In the genomic region with DNA sequence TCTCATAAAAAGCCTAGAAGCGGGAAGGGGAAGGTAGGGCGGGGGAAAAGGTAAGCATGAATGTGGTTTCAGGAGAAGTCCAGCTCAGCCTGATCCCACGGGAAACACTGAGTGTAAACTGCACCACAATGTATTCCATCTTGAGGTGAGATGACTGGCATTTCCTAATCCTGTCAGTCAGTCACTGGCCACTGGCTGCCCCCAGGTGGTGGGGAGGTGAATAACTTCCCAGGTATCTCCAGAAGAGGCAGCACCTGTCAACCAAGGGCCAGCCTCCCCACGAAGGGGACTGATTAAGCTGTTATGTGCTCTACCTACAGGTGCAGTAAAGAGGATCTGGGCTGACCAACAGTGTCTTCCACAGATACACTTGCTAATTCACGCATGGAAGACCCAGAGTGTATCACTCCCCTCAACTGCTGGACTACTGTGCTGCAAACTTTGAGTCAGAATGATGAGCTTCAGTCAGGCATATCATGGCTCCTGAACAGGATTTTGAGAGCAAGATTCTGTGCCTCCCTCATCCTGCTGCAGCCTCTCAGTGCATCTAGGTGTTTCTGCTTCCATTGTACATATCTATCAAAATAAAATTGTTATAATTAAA, we compare ENCODE assay signal across 8 cellular contexts.
A peak's percentile ranks its signal among the peaks of the same experiment; 100 is the strongest.
DNase-seq lines count a peak whose midpoint lies in the region; ATAC-seq, FAIRE-seq and TF ChIP-seq lines count a peak whose summit lies in the region.

No MANE protein-coding gene starts in this region.

- H3K4me1 Mint-ChIP-seq in activated T-helper 17 cell treated with anti-CD3 and anti-CD28 coated beads, Interleukin-2, amount 50 U/mL, for 72 hours = no peaks in the 10 kb centered on the region

- FAIRE-seq in A549 (lab: Jason Lieb, UNC) (no peak), GM19239 (lab: Jason Lieb, UNC) (no peak)

- TF ChIP-seq EP300 in A549 (IDR thresholded peaks at IDR 0.05) = no peak

- H3K79me2 ChIP-seq in hepatocyte = no peaks in the 10 kb centered on the region

- no peaks in the 10 kb centered on the region for H3K4me1 ChIP-seq in A549
- no peaks in the 10 kb centered on the region for H3K4me1 ChIP-seq in NT2/D1 (ENCODE audit: insufficient read depth, insufficient read length)
- H3K4me1 ChIP-seq in hepatocyte (ENCODE audit: insufficient read depth) = no peaks in the 10 kb centered on the region

- H3K27me3 Mint-ChIP-seq in activated T-helper 17 cell treated with anti-CD3 and anti-CD28 coated beads, Interleukin-2, amount 50 U/mL, for 72 hours = peaks cover 26% of the 10 kb centered on the region

- H4K20me1 ChIP-seq in hepatocyte (ENCODE audit: insufficient read depth, poor library complexity, severe bottlenecking) = no peaks in the 10 kb centered on the region

- CTCF ChIA-PET in A549 (lab: Yijun Ruan, JAX) = interaction anchor here (0.7 to 3.7 kb wide), 14 partner anchors 8 to 373 kb away, joined by 3 to 26 read pairs (median 4); no protein-coding TSS in a partner anchor

- DNase-seq in A549 (ENCODE audit: low read depth in 1 of 2, low spot score in 1 of 2) (peak; percentile 44 to 61), GM19239 (ENCODE audit: insufficient read length, low spot score) (peak; percentile 47), NT2/D1 (ENCODE audit: low read depth, low spot score) (peak; percentile 32), hepatocyte (ENCODE audit: low spot score) (peak; percentile 79), SIG-M5 (lab: John Stamatoyannopoulos, UW) (no peak)
- peak; percentile 11 to 29 for DNase-seq in stimulated activated CD4-positive, alpha-beta T cell treated with anti-CD3 and anti-CD28 coated beads, Interleukin-4, amount 100 ng/mL, for 4 hours

- no peaks in the 10 kb centered on the region for H3K9me3 ChIP-seq in A549
- no peaks in the 10 kb centered on the region for H3K9me3 ChIP-seq in NT2/D1 (ENCODE audit: insufficient read depth, low read length)
- H3K9me3 ChIP-seq in hepatocyte (ENCODE audit: low read depth) = no peaks in the 10 kb centered on the region

- POLR2A ChIA-PET in A549 (lab: Yijun Ruan, JAX) = no interaction called here

- no peak overlapping the region for H3K4me3 ChIP-seq in A549
- no peak overlapping the region for H3K4me3 ChIP-seq in NT2/D1 (ENCODE audit: insufficient read length, low read depth)
- H3K4me3 ChIP-seq in hepatocyte = no peak overlapping the region

- H3K36me3 ChIP-seq in NT2/D1 (ENCODE audit: insufficient read depth, insufficient read length, low read length) (no peaks in the 10 kb centered on the region), hepatocyte (replicated peaks; ENCODE audit: insufficient read depth, low read depth) (no peaks in the 10 kb centered on the region)

- no peaks in the 10 kb centered on the region for H3K9me3 Mint-ChIP-seq in activated T-helper 17 cell treated with anti-CD3 and anti-CD28 coated beads, Interleukin-2, amount 50 U/mL, for 72 hours

- H3K9me2 ChIP-seq in hepatocyte (replicated peaks; ENCODE audit: insufficient read depth) = no peaks in the 10 kb centered on the region

- TF ChIP-seq POLR2A in A549 (IDR thresholded peaks at IDR 0.05; ENCODE audit: low read length) = no peak

- no peak overlapping the region for H3K27ac ChIP-seq in A549
- H3K27ac ChIP-seq in hepatocyte = no peak overlapping the region

- no peak overlapping the region for H3K27ac Mint-ChIP-seq in activated T-helper 17 cell treated with anti-CD3 and anti-CD28 coated beads, Interleukin-2, amount 50 U/mL, for 72 hours

- H3K4me3 Mint-ChIP-seq in activated T-helper 17 cell treated with anti-CD3 and anti-CD28 coated beads, Interleukin-2, amount 50 U/mL, for 72 hours = no peak overlapping the region

- ATAC-seq in A549 = peak; percentile 86 to 89
- peak; percentile 50 for ATAC-seq in activated T-helper 17 cell treated with anti-CD3 and anti-CD28 coated beads, Interleukin-2, amount 50 U/mL, for 72 hours (replicated peaks)
- ATAC-seq in GM19455 (IDR thresholded peaks at IDR 0.05; ENCODE audit: unreplicated experiment) = no peak

- TF ChIP-seq CTCF in A549 (IDR thresholded peaks at IDR 0.05) = peak; percentile 48
- peak; percentile 60 for TF ChIP-seq CTCF in hepatocyte (IDR thresholded peaks at IDR 0.05; ENCODE audit: poor library complexity)

- TF ChIP-seq RAD21 in A549 (conservative IDR thresholded peaks at IDR 0.05 in 1 of 2, IDR thresholded peaks at IDR 0.05 in 1 of 2) = peak; percentile 59 to 73

- no peaks in the 10 kb centered on the region for H3K27me3 ChIP-seq in NT2/D1 (ENCODE audit: insufficient read depth, insufficient read length)
- H3K27me3 ChIP-seq in hepatocyte = peaks cover 2% of the 10 kb centered on the region

- under 1% methylated on average over 5 of the region's 5 CpGs for WGBS in A549 (ENCODE audit: missing lambda C conversion rate)
- WGBS in hepatocyte (ENCODE audit: low lambda C conversion rate, missing lambda C conversion rate) = 36% methylated on average over 5 of the region's 5 CpGs

- no peak overlapping the region for H3K9ac ChIP-seq in NT2/D1 (ENCODE audit: insufficient read length, low read depth)

- H2AFZ ChIP-seq in hepatocyte = no peak overlapping the region

- no peaks in the 10 kb centered on the region for H3K36me3 Mint-ChIP-seq in activated T-helper 17 cell treated with anti-CD3 and anti-CD28 coated beads, Interleukin-2, amount 50 U/mL, for 72 hours (ENCODE audit: low read depth)

- H3K4me2 ChIP-seq in A549 (no peak overlapping the region), hepatocyte (no peak overlapping the region)

TF ChIP-seq in A549, 52 proteins besides CTCF, POLR2A, EP300 and RAD21:
- TF ChIP-seq EHF (CRISPR knock-in tag; IDR thresholded peaks at IDR 0.05) (no peak), SMC3 (IDR thresholded peaks at IDR 0.05) (peak; percentile 49), CBX8 (IDR thresholded peaks at IDR 0.05) (no peak)
- TF ChIP-seq, protein P1, sequence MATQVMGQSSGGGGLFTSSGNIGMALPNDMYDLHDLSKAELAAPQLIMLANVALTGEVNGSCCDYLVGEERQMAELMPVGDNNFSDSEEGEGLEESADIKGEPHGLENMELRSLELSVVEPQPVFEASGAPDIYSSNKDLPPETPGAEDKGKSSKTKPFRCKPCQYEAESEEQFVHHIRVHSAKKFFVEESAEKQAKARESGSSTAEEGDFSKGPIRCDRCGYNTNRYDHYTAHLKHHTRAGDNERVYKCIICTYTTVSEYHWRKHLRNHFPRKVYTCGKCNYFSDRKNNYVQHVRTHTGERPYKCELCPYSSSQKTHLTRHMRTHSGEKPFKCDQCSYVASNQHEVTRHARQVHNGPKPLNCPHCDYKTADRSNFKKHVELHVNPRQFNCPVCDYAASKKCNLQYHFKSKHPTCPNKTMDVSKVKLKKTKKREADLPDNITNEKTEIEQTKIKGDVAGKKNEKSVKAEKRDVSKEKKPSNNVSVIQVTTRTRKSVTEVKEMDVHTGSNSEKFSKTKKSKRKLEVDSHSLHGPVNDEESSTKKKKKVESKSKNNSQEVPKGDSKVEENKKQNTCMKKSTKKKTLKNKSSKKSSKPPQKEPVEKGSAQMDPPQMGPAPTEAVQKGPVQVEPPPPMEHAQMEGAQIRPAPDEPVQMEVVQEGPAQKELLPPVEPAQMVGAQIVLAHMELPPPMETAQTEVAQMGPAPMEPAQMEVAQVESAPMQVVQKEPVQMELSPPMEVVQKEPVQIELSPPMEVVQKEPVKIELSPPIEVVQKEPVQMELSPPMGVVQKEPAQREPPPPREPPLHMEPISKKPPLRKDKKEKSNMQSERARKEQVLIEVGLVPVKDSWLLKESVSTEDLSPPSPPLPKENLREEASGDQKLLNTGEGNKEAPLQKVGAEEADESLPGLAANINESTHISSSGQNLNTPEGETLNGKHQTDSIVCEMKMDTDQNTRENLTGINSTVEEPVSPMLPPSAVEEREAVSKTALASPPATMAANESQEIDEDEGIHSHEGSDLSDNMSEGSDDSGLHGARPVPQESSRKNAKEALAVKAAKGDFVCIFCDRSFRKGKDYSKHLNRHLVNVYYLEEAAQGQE (IDR thresholded peaks at IDR 0.05) = no peak
- TF ChIP-seq, protein P2, sequence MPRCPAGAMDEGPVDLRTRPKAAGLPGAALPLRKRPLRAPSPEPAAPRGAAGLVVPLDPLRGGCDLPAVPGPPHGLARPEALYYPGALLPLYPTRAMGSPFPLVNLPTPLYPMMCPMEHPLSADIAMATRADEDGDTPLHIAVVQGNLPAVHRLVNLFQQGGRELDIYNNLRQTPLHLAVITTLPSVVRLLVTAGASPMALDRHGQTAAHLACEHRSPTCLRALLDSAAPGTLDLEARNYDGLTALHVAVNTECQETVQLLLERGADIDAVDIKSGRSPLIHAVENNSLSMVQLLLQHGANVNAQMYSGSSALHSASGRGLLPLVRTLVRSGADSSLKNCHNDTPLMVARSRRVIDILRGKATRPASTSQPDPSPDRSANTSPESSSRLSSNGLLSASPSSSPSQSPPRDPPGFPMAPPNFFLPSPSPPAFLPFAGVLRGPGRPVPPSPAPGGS (IDR thresholded peaks at IDR 0.05) = no peak
TF ChIP-seq in A549: peak in this region for 1.
